20 cellular contexts compared by ENCODE assay signal in genomic region chr17:74052993-74053744, GRCh38.
DNase-seq lines count a peak whose midpoint lies in the region; FAIRE-seq and TF ChIP-seq lines count a peak whose summit lies in the region.
"Had no signal": no experiment of that assay in that cellular context is flagged by ENCODE, and none has a peak within 500 bp of the region (broad histone marks: within the 10 kb centered on the region; RNA-seq: fewer than 3 reads in every experiment).

No MANE protein-coding gene starts in this region.

- no peak overlapping the region for H2AFZ ChIP-seq in H9 (ENCODE audit: low read length)
- H2AFZ ChIP-seq in neuronal stem cell (ENCODE audit: low read length) = peak overlapping the region; percentile 11
- no peak overlapping the region for H2AFZ ChIP-seq in OCI-LY7 (ENCODE audit: low read length)

- H3K4me3 ChIP-seq in neuronal stem cell (ENCODE audit: low read length in 2 of 2) (no peak overlapping the region), OCI-LY7 (ENCODE audit: low read depth, low read length, poor library complexity, severe bottlenecking) (no peak overlapping the region)

- H3K23me2 ChIP-seq in H9 (ENCODE audit: insufficient read length, low read depth, low read length, poor library complexity, severe bottlenecking) = no peaks in the 10 kb centered on the region

- H2BK12ac ChIP-seq in H9 (ENCODE audit: insufficient read length, low read depth, low read length) = no peak overlapping the region
- H2BK12ac ChIP-seq in neuronal stem cell (ENCODE audit: low read length) = peak overlapping the region; percentile 42

- POLR2A ChIA-PET in OCI-LY7 (lab: Charles Lee) = no interaction called here

- H3K18ac ChIP-seq in H9 (ENCODE audit: insufficient read length, low read depth, low read length) (no peak overlapping the region), neuronal stem cell (ENCODE audit: low read length) (peak overlapping the region; percentile 67)

- H2BK5ac ChIP-seq in H9 (ENCODE audit: insufficient read length, low read length) (no peak overlapping the region), neuronal stem cell (ENCODE audit: low read length) (no peak overlapping the region)

- H3K27me3 ChIP-seq in H9 (ENCODE audit: insufficient read depth, low read length) (no peaks in the 10 kb centered on the region), neuronal stem cell (ENCODE audit: control insufficient read depth in 3 of 3, insufficient read depth in 3 of 3, low read depth in 1 of 3, low read length in 3 of 3) (peaks cover 0 to 21% (median 0%) of the 10 kb centered on the region in 3 experiments)

- no peak overlapping the region for H3T11ph ChIP-seq in H9 (ENCODE audit: low read length)

- no peak overlapping the region for H3K4me2 ChIP-seq in H9 (ENCODE audit: insufficient read depth, insufficient read length, low read length)
- H3K4me2 ChIP-seq in neuronal stem cell (ENCODE audit: insufficient read depth, low read length, poor library complexity, severe bottlenecking) = no peak overlapping the region
- no peak overlapping the region for H3K4me2 ChIP-seq in OCI-LY7 (ENCODE audit: low read length)

- no peak overlapping the region; a peak in 2 of 7 replicates for H3K27ac Mint-ChIP-seq in H9
- H3K27ac Mint-ChIP-seq in brain = peak overlapping the region; percentile 16 to 86 (median 70)
- H3K27ac Mint-ChIP-seq: HFFc6 had no signal

- H3K4me1 Mint-ChIP-seq in H9 (peaks cover 11 to 39% of the 10 kb centered on the region in 2 experiments), brain (peaks cover 73% of the 10 kb centered on the region)

- no peaks in the 10 kb centered on the region for H3K9me2 ChIP-seq in OCI-LY7 (ENCODE audit: insufficient read depth, low read length)

- no TSS peak for BruUV-seq in OCI-LY7 (replicated peaks; lab: Mats Ljungman, UMichigan)

- H3K9ac ChIP-seq in H9 (ENCODE audit: extremely low read depth, insufficient read length, low read length) (no peak overlapping the region), neuronal stem cell (ENCODE audit: low read depth, low read length, poor library complexity) (no peak overlapping the region)

- H3K23ac ChIP-seq in H9 (ENCODE audit: insufficient read length, low read depth, low read length) (no peak overlapping the region), neuronal stem cell (ENCODE audit: low read depth, low read length, poor library complexity) (no peak overlapping the region)

- H3K4ac ChIP-seq in H9 (ENCODE audit: low read depth, low read length) = no peak overlapping the region
- H3K4ac ChIP-seq in neuronal stem cell (ENCODE audit: low read length) = no peak overlapping the region

- H4K8ac ChIP-seq in H9 (replicated peaks; ENCODE audit: insufficient read length, low read depth, low read length) (no peak overlapping the region), neuronal stem cell (ENCODE audit: low read depth, low read length) (no peak overlapping the region)

- H3K4me1 ChIP-seq in H9 (ENCODE audit: insufficient read depth, low read length) (no peaks in the 10 kb centered on the region), neuronal stem cell (ENCODE audit: control insufficient read depth in 2 of 2, insufficient read depth in 1 of 2, low read depth in 1 of 2, low read length in 2 of 2) (peaks cover 0 to 10% of the 10 kb centered on the region in 2 donors), OCI-LY7 (ENCODE audit: insufficient read depth, low read length, poor library complexity, severe bottlenecking) (no peaks in the 10 kb centered on the region)

- H2BK15ac ChIP-seq in H9 (ENCODE audit: low read depth, low read length) (no peak overlapping the region), neuronal stem cell (ENCODE audit: low read length) (peak overlapping the region; percentile 13)

- H3K36me3 Mint-ChIP-seq in H9 (ENCODE audit: insufficient read depth in 1 of 3, low read depth in 3 of 3) = peaks cover 0 to 6% (median 1%) of the 10 kb centered on the region in 3 experiments; a peak in 2 of 7 replicates
- no peaks in the 10 kb centered on the region for H3K36me3 Mint-ChIP-seq in brain

- no peak overlapping the region for H3K56ac ChIP-seq in H9 (ENCODE audit: insufficient read length, low read depth, low read length)

- H4K91ac ChIP-seq in H9 (ENCODE audit: insufficient read length, low read depth, low read length) (no peak overlapping the region), neuronal stem cell (ENCODE audit: low read depth, low read length, poor library complexity) (no peak overlapping the region)

- H3K36me3 ChIP-seq in neuronal stem cell (replicated peaks in 1 of 2; ENCODE audit: control insufficient read depth in 2 of 2, insufficient read depth in 2 of 2, low read length in 2 of 2) (no peaks in the 10 kb centered on the region), OCI-LY7 (ENCODE audit: insufficient read depth, low read length) (no peaks in the 10 kb centered on the region)

- H3K9me3 Mint-ChIP-seq in H9 = peaks cover 2 to 6% of the 10 kb centered on the region in 2 experiments; a peak in 2 of 5 replicates
- H3K9me3 Mint-ChIP-seq in brain = peaks cover 4 to 14% (median 6%) of the 10 kb centered on the region in 5 experiments

- H2AK5ac ChIP-seq in H9 (ENCODE audit: insufficient read length, low read length) (no peak overlapping the region), neuronal stem cell (ENCODE audit: low read depth, low read length) (peak overlapping the region; percentile 60)

- H3K9me3 ChIP-seq in H9 (ENCODE audit: control insufficient read depth, low read depth, low read length) = no peaks in the 10 kb centered on the region
- H3K9me3 ChIP-seq in neuronal stem cell (replicated peaks in 1 of 2; ENCODE audit: control insufficient read depth in 2 of 2, insufficient read depth in 1 of 2, low read depth in 1 of 2, low read length in 2 of 2) = peaks cover 0 to 2% of the 10 kb centered on the region in 2 donors
- H3K9me3 ChIP-seq in OCI-LY7 (ENCODE audit: low read length) = no peaks in the 10 kb centered on the region

- H3K27ac ChIP-seq in H9 (ENCODE audit: insufficient read length, low read depth, low read length) = no peak overlapping the region
- no peak overlapping the region for H3K27ac ChIP-seq in neuronal stem cell (replicated peaks; ENCODE audit: low read length)
- no peak overlapping the region for H3K27ac ChIP-seq in OCI-LY7 (ENCODE audit: low read depth, low read length, poor library complexity, severe bottlenecking)
- H3K27ac ChIP-seq: RWPE1 had no signal

- no peak overlapping the region for H2BK20ac ChIP-seq in H9 (ENCODE audit: low read depth, low read length, poor library complexity, severe bottlenecking)

- FAIRE-seq in D721Med (lab: Jason Lieb, UNC) = no peak
- FAIRE-seq: GM12892, GM18507 had no signal

- H4K20me1 ChIP-seq in H9 (ENCODE audit: control insufficient read depth, insufficient read depth, insufficient read length) = no peaks in the 10 kb centered on the region
- H4K20me1 ChIP-seq in OCI-LY7 (ENCODE audit: insufficient read depth, low read length) = no peaks in the 10 kb centered on the region

- H3K27me3 Mint-ChIP-seq in H9 (ENCODE audit: low read depth) (peaks cover 18% of the 10 kb centered on the region), brain (peaks cover 20% of the 10 kb centered on the region)

- H3K79me2 ChIP-seq in H9 (ENCODE audit: insufficient read depth, low read length) (no peaks in the 10 kb centered on the region; the same call in 1 of the 2 replicates), OCI-LY7 (ENCODE audit: insufficient read depth, low read depth, low read length) (no peaks in the 10 kb centered on the region)

- WGBS in H9 (ENCODE audit: extremely low coverage, insufficient read length, low lambda C conversion rate) = no CpG with 5 or more reads among the region's 21 CpGs
- WGBS in neuronal stem cell (ENCODE audit: extremely low coverage in 2 of 2, insufficient read length in 2 of 2, insufficient replicate concordance in 1 of 2), 2 donors = no CpG with 5 or more reads among the region's 21 CpGs

- intact Hi-C loops in OCI-LY7 (cut with micrococcal nuclease; ENCODE audit: unreplicated experiment) = no loop called here

- CTCF ChIA-PET in OCI-LY7 (lab: Charles Lee; ENCODE audit: unreplicated experiment) = no interaction called here

- TF ChIP-seq CTCF in D721Med (IDR thresholded peaks at IDR 0.05; ENCODE audit: insufficient read depth, missing control alignments) = peak; percentile 49
- peak; percentile 29; the same call in 1 of the 3 replicates for TF ChIP-seq CTCF in H9 (conservative IDR thresholded peaks at IDR 0.05)
- no peak for TF ChIP-seq CTCF in brain (conservative IDR thresholded peaks at IDR 0.05)
- no peak for TF ChIP-seq CTCF in OCI-LY7 (conservative IDR thresholded peaks at IDR 0.05; ENCODE audit: low read length)

- no peak overlapping the region for H4K5ac ChIP-seq in H9 (ENCODE audit: insufficient read length, low read depth, low read length)

- H3K4me3 Mint-ChIP-seq in H9 (no peak overlapping the region), brain (no peak overlapping the region)
- H3K4me3 Mint-ChIP-seq: HFFc6 had no signal

- H2BK120ac ChIP-seq in H9 (ENCODE audit: low read depth, low read length, poor library complexity, severe bottlenecking) = no peak overlapping the region
- H2BK120ac ChIP-seq in neuronal stem cell (ENCODE audit: low read depth, low read length) = no peak overlapping the region

- H3K14ac ChIP-seq in H9 (ENCODE audit: insufficient read depth, low read length) (no peak overlapping the region), neuronal stem cell (ENCODE audit: low read length) (no peak overlapping the region)

- H3K79me1 ChIP-seq in H9 (ENCODE audit: insufficient read depth, low read depth, low read length, poor library complexity, severe bottlenecking) (no peaks in the 10 kb centered on the region), neuronal stem cell (ENCODE audit: low read depth, low read length) (no peaks in the 10 kb centered on the region)

- DNase-seq in D721Med (ENCODE audit: insufficient read length, low spot score) (no peak), H9 (peak; percentile 57), neuronal stem cell (ENCODE audit: low spot score) (no peak), amygdala (lab: John Stamatoyannopoulos, UW) (no peak), OCI-LY7 (ENCODE audit: low spot score) (no peak)
- no peak for DNase-seq in activated CD4-positive, alpha-beta T cell treated with anti-CD3 and anti-CD28 coated beads for 48 hours
- DNase-seq: EL, GOT3, HFFc6, KBM-7, NCI-H1105, NCI-H2107, NCI-H510A treated with DMSO at 0.1 percent for 48 hours, NCI-H774, PC-3, SIG-M5 had no signal

Comparison
In these comparisons a context has a peak if more than half of its experiments do, and no peak if none do; other contexts are left out.
1. CTCF ChIP-seq: peak in D721Med (single experiment) and H9 (single experiment); none in brain (0 of 2) and OCI-LY7 (single experiment).
2. H3K27ac Mint-ChIP-seq: peak in brain (5 of 5); none in H9 (0 of 3).